ENCODE assay signal across 8 cellular contexts in genomic region chr19:34677386-34678084, GRCh38. TPM values are rescaled to one million over a fixed set of nuclear protein-coding genes. Genes with fewer than 3 reads are reported as not detected.
A peak's percentile ranks its signal among the peaks of the same experiment; 100 is the strongest.
DNase-seq lines count a peak whose midpoint lies in the region; TF ChIP-seq lines count a peak whose summit lies in the region.

Gene ZNF302 (plus strand): TSS chr19:34677678. CDS start chr19:34678805, 1,127 bp downstream.

- H3K9me3 ChIP-seq in MG63, result peaks cover 28% of the 10 kb centered on the region
- H3K9me3 ChIP-seq in SJCRH30 (replicated peaks), result peaks cover 8% of the 10 kb centered on the region
- H3K9me3 ChIP-seq in neuron (ENCODE audit: low read length), result peaks cover 24% of the 10 kb centered on the region
- H3K9me3 ChIP-seq in subcutaneous abdominal adipose tissue (ENCODE audit: control insufficient read depth in 5 of 5, low read length in 5 of 5), result peaks cover 11 to 26% (median 14%) of the 10 kb centered on the region in 5 donors

- DNase-seq in ELR (ENCODE audit: low read depth) (peak; percentile 95), H7 (peak; percentile 94), MG63 (peak; percentile 92), SJCRH30 (peak; percentile 98), foreskin fibroblast (peak; percentile 98 to 99)
- peak; percentile 93 for DNase-seq in activated gamma-delta T cell treated with anti-CD3 and anti-CD28 coated beads, Interleukin-2, amount 50 U/mL, for 16 hours (ENCODE audit: low read depth)

- H3K4me3 ChIP-seq in H7 (ENCODE audit: insufficient read depth, low read depth, low read length), result peak within 1 kb of the TSS; percentile 80
- H3K4me3 ChIP-seq in MG63, result peak within 1 kb of the TSS; percentile 64
- peak within 1 kb of the TSS; percentile 96 for H3K4me3 ChIP-seq in SJCRH30
- H3K4me3 ChIP-seq in foreskin fibroblast (ENCODE audit: low read depth in 1 of 2, low read length in 2 of 2), result peak within 1 kb of the TSS; percentile 70 to 75
- H3K4me3 ChIP-seq in neuron (ENCODE audit: low read length), result peak within 1 kb of the TSS; percentile 70
- peak within 1 kb of the TSS; percentile 73 to 99 (median 82) for H3K4me3 ChIP-seq in subcutaneous abdominal adipose tissue (ENCODE audit: low read depth in 1 of 5, low read length in 5 of 5)

- H3K27ac ChIP-seq in SJCRH30 (peak within 1 kb of the TSS; percentile 98), subcutaneous abdominal adipose tissue (ENCODE audit: low read depth, low read length) (peak within 1 kb of the TSS; percentile 98)

- H2AFZ ChIP-seq in neuron (ENCODE audit: low read depth, low read length), result peak within 1 kb of the TSS; percentile 71

- H3K4me1 ChIP-seq in SJCRH30 (peaks cover 4% of the 10 kb centered on the region; the same call in 1 of the 2 replicates), neuron (ENCODE audit: insufficient read depth, low read length) (peaks cover 13% of the 10 kb centered on the region), subcutaneous abdominal adipose tissue (ENCODE audit: control insufficient read depth in 5 of 5, insufficient read depth in 5 of 5, low read length in 5 of 5) (peaks cover 2 to 26% (median 19%) of the 10 kb centered on the region in 5 donors)

- peak within 1 kb of the TSS; percentile 93 to 98 (median 97) for H3K9ac ChIP-seq in subcutaneous abdominal adipose tissue (ENCODE audit: low read length in 5 of 5)

- H3K27me3 ChIP-seq in H7 (ENCODE audit: control insufficient read depth, insufficient read depth, low read length) (peaks cover 2% of the 10 kb centered on the region; the same call in 1 of the 2 replicates), MG63 (no peaks in the 10 kb centered on the region), SJCRH30 (no peaks in the 10 kb centered on the region), neuron (ENCODE audit: insufficient read depth, low read length) (no peaks in the 10 kb centered on the region), subcutaneous abdominal adipose tissue (ENCODE audit: control insufficient read depth in 5 of 5, insufficient read depth in 4 of 5, low read length in 5 of 5) (no peaks in the 10 kb centered on the region)

- H3K36me3 ChIP-seq in H7 (replicated peaks; ENCODE audit: control insufficient read depth, insufficient read depth, low read length), result peaks cover 5% of the 10 kb centered on the region
- H3K36me3 ChIP-seq in MG63, result peaks cover 22% of the 10 kb centered on the region
- peaks cover 38% of the 10 kb centered on the region for H3K36me3 ChIP-seq in SJCRH30
- peaks cover 32% of the 10 kb centered on the region for H3K36me3 ChIP-seq in neuron (ENCODE audit: insufficient read depth, low read length)
- H3K36me3 ChIP-seq in subcutaneous abdominal adipose tissue (ENCODE audit: control insufficient read depth in 5 of 5, insufficient read depth in 5 of 5, low read length in 5 of 5), result peaks cover 22 to 37% (median 33%) of the 10 kb centered on the region in 5 donors

- no peak for TF ChIP-seq CTCF in foreskin fibroblast (IDR thresholded peaks at IDR 0.05; ENCODE audit: low read depth, low read length)

RNA-seq across cellular contexts. Expression of gene ZNF302, which starts in this region (rescaled TPM):
- total RNA-seq in H7 (2014; rRNA removed; shearing (Covaris generic)), result 11.5 and 16.3 TPM in 2 replicates
- total RNA-seq in MG63 (2014; rRNA removed; shearing (Covaris generic); ENCODE audit: low replicate concordance), result 4.3 and 17.4 TPM in 2 replicates
- total RNA-seq in SJCRH30 (2014; rRNA removed; shearing (Covaris generic)), result 38.4 and 47.7 TPM in 2 replicates

Comparison
In these comparisons a context has a peak if more than half of its experiments do, and no peak if none do; other contexts are left out.
1. Peak in every context shown above with its lines: DNase-seq, H3K4me3 ChIP-seq and H3K27ac ChIP-seq.